In genomic region chr1:232687304-232687703, GRCh38 we compare ENCODE assay signal across 9 cellular contexts. TPM values are rescaled to one million over a fixed set of nuclear protein-coding genes. Genes with fewer than 3 reads are reported as not detected.
"Had no signal": no experiment of that assay in that cellular context is flagged by ENCODE, and none has a peak within 500 bp of the region (broad histone marks: within the 10 kb centered on the region; RNA-seq: fewer than 3 reads in every experiment).

No MANE protein-coding gene starts in this region.

- DNase-seq: GDM1, GF-D8 had no signal

- H3K4me3 ChIP-seq: GM12878 had no signal

- ATAC-seq: GM12878 had no signal

- FAIRE-seq: G401.6, GM12878, GM12891, GM12892, GM18507, GM19239 had no signal

RNA-seq across cellular contexts. Expression of gene SIPA1L2, which starts 57.4 kb away (rescaled TPM):
- total RNA-seq: G401 had no signal
